In the genomic region with DNA sequence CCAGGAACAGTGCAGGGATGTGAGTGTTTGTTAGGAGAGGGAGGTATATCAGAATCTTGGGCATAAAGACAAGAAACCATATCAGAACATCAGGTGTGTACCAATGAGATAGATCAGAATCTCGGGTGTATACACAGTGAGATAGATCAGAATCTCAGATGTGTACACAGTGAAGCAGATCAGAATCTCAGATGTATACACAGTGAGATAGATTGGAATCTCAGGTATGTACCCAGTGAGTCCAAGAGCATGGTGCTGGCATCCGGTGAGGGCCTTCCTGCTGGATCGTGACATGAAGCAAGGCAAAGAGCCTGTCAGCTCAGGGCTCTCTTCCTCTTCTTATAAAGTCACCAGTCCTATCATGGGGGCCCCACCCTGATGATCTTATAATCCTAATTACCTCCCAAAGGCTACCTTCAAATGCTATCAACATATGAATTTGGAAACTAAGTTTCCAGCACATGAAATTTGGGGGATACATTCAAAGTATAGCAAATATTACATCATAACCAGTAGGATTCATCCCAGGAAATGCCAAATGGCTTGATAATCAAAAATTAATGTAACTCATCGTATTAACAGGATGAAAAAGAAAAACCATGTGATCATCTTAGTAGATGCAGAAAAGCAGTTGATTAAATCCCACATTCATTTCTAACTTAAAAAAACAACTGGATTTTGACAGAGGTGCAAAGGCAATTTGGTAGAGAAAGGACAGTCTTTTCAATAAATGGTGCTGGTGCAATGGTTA, we compare ENCODE assay signal across 22 cellular contexts.
"Had no signal": no experiment of that assay in that cellular context is flagged by ENCODE, and none has a peak within 500 bp of the region (broad histone marks: within the 10 kb centered on the region; RNA-seq: fewer than 3 reads in every experiment).

No MANE protein-coding gene starts in this region.

- H3K4me1 ChIP-seq: breast epithelium, prostate gland, upper lobe of left lung had no signal

- H3K27ac ChIP-seq: breast epithelium, left ventricle myocardium inferior, neutrophil, ovary, prostate gland, thoracic aorta, upper lobe of left lung had no signal

- H3K9me3 ChIP-seq: prostate gland had no signal

- H3K4me3 ChIP-seq: breast epithelium, left ventricle myocardium inferior, ovary, prostate gland, thoracic aorta, upper lobe of left lung had no signal

- ATAC-seq: activated CD4-positive, alpha-beta T cell treated with anti-CD3 and anti-CD28 coated beads for 36 hours; activated T-cell treated with anti-CD3 and anti-CD28 coated beads, Interleukin-2, amount 50 U/mL, for 72 hours had no signal

- DNase-seq: activated B cell treated with CpG ODN at 0.5 μM for 24 hours; activated CD4-positive, alpha-beta memory T cell treated with anti-CD3 and anti-CD28 coated beads for 36 hours; activated CD4-positive, alpha-beta T cell treated with anti-CD3 and anti-CD28 coated beads for 36 hours; activated effector memory CD4-positive, alpha-beta T cell treated with Interleukin-2 at 50 U/mL for 16 hours; activated naive CD4-positive, alpha-beta T cell treated with anti-CD3 and anti-CD28 coated beads for 36 hours; activated naive CD8-positive, alpha-beta T cell treated with anti-CD3 and anti-CD28 coated beads, Interleukin-2, amount 10 ng/mL, durations not matched to agents 7 days and 5 days; activated T-cell treated with anti-CD3 and anti-CD28 coated beads, Interleukin-2, amount 50 U/mL, for 72 hours; amniotic stem cell; cortex of kidney; endodermal cell; foreskin fibroblast; left ventricle myocardium inferior; midbrain; ovary; stimulated activated CD4-positive, alpha-beta T cell treated with anti-CD3 and anti-CD28 coated beads, Interleukin-4, amount 100 ng/mL, for 1 hour; stimulated activated naive CD4-positive, alpha-beta T cell treated with Interleukin-2 at 50 U/mL for 16 hours; T1000; upper lobe of left lung had no signal

- H3K27me3 ChIP-seq: breast epithelium, neutrophil, ovary, upper lobe of left lung had no signal

- H3K36me3 ChIP-seq: breast epithelium, neutrophil, ovary, prostate gland had no signal
